In the genomic region with DNA sequence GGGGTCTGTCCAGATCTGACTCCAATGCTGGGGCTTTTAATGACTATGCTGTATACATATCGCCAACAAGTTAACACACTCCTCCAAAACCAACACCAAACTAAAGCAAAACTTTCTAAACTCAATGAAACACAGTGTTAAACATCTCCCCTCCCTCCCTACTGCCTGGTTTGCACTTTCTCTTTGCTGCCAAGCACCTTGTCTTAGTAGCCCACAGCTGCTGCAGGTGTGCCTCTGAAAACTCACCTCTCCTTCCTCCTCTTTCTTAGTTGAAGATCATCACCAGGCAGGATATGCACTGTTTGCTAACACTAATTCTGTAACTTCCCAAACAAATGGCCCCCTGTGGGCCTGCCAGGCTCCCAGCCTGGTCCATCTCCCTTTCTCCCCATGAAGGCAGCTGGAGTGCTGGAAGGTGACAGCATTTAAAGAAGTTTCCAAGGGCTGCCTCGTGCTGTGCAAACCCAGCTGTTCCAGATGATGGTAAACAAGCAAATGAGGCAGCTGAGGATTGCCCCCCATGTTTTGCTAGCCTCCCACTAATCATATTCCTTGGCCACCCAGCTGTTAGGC, we compare ENCODE assay signal across 15 cellular contexts.
"Had no signal": no experiment of that assay in that cellular context is flagged by ENCODE, and none has a peak within 500 bp of the region (broad histone marks: within the 10 kb centered on the region; RNA-seq: fewer than 3 reads in every experiment).

No MANE protein-coding gene starts in this region.

- H3K4me1 ChIP-seq: parathyroid adenoma, stomach, suprapubic skin, tibial nerve had no signal

- H3K27me3 ChIP-seq: stomach, suprapubic skin had no signal

- H3K36me3 ChIP-seq: stomach, suprapubic skin, tibial nerve had no signal

- H3K27ac ChIP-seq: hepatocyte, parathyroid adenoma, stomach, suprapubic skin, tibial nerve had no signal

- H3K9me3 ChIP-seq: stomach, suprapubic skin, tibial nerve had no signal

- H3K4me3 ChIP-seq: hepatocyte, stomach, suprapubic skin, tibial nerve had no signal

- DNase-seq: activated CD4-positive, alpha-beta T cell treated with anti-CD3 and anti-CD28 coated beads, Interleukin-2, amount 50 U/mL, for 1 hour; activated CD4-positive, CD25-positive, alpha-beta regulatory T cell treated with anti-CD3 and anti-CD28 coated beads, Interleukin-2, amount 50 U/mL, for 72 hours; activated CD8-positive, alpha-beta T cell treated with anti-CD3 and anti-CD28 coated beads, Interleukin-2, amount 10 ng/mL, durations not matched to agents 7 days and 5 days; activated gamma-delta T cell treated with Interleukin-2 at 50 U/mL for 16 hours; aorta; effector CD4-positive, alpha-beta T cell; foreskin melanocyte; islet precursor cell; left cardiac atrium; right cardiac atrium; stomach had no signal
